15 cellular contexts compared by ENCODE assay signal in the genomic region with DNA sequence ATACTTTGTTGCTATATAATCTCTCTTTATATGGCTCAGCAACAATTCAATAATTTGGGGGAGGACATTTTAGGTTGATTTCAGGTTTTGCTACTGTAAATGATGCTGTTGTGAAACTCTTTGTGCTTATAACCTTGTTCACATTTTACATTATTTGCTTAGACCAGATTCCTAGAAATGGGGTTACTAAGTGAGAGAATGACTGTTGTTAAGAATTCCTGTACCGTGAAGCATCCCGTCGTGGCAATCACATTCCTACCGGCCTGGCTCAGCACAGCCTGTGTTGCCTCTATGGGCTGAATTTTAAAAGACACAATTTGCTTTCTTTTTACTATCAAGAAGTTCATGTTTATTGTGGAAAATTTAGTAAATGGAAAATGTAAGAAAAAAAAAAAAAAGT. TPM values are rescaled to one million over a fixed set of nuclear protein-coding genes. Genes with fewer than 3 reads are reported as not detected.
A peak's percentile ranks its signal among the peaks of the same experiment; 100 is the strongest.
DNase-seq lines count a peak whose midpoint lies in the region; ATAC-seq, FAIRE-seq and TF ChIP-seq lines count a peak whose summit lies in the region.
"Had no signal": no experiment of that assay in that cellular context is flagged by ENCODE, and none has a peak within 500 bp of the region (broad histone marks: within the 10 kb centered on the region; RNA-seq: fewer than 3 reads in every experiment).

No MANE protein-coding gene starts in this region.

- H3K9ac ChIP-seq in astrocyte (ENCODE audit: low read length): peak overlapping the region; percentile 67

- no peak overlapping the region for H2AFZ ChIP-seq in astrocyte (ENCODE audit: low read depth, low read length)

- no peaks in the 10 kb centered on the region for H3K27me3 Mint-ChIP-seq in astrocyte (ENCODE audit: low read depth, unreplicated experiment)

- H3K36me3 ChIP-seq in astrocyte (ENCODE audit: insufficient read depth, low read length): no peaks in the 10 kb centered on the region
- H3K36me3 ChIP-seq in stomach: peaks cover 0 to 68% (median 53%) of the 10 kb centered on the region in 4 donors

- intact Hi-C loops in stomach (cut with DNase I; ENCODE audit: low total_unique reads): no loop called here

- FAIRE-seq in astrocyte (lab: Jason Lieb, UNC): peak; percentile 68
- no peak for FAIRE-seq in GM12891 (lab: Jason Lieb, UNC)

- peak overlapping the region; percentile 73 for H3K4me2 ChIP-seq in astrocyte (ENCODE audit: low read length)

- H4K20me1 ChIP-seq in astrocyte (ENCODE audit: insufficient read depth, low read length): no peaks in the 10 kb centered on the region

- no peak for TF ChIP-seq EP300 in stomach (IDR thresholded peaks at IDR 0.05)

- no peak for ATAC-seq in stimulated activated naive CD8-positive, alpha-beta T cell treated with anti-CD3 and anti-CD28 coated beads, Interleukin-15, Interleukin-2, amounts not matched to agents 100 U/mL and 50 U/mL, for 24 hours

- peak overlapping the region; percentile 30 for H3K4me3 Mint-ChIP-seq in astrocyte (ENCODE audit: unreplicated experiment)

- WGBS in stomach, 5 donors: 75 to 86% (median 83%) methylated on average over 4 of the region's 4 CpGs

- peak overlapping the region; percentile 13 for H3K4me3 ChIP-seq in astrocyte (ENCODE audit: insufficient read depth, low read depth, low read length)
- no peak overlapping the region for H3K4me3 ChIP-seq in stomach

- H3K9me3 ChIP-seq in astrocyte (ENCODE audit: insufficient read depth, low read depth, low read length): no peaks in the 10 kb centered on the region
- H3K9me3 ChIP-seq in stomach: no peaks in the 10 kb centered on the region

- H3K27ac Mint-ChIP-seq in astrocyte (ENCODE audit: unreplicated experiment): peak overlapping the region; percentile 77

- H3K4me1 Mint-ChIP-seq in astrocyte (ENCODE audit: low read depth, unreplicated experiment): peaks cover 41% of the 10 kb centered on the region

- H3K36me3 Mint-ChIP-seq in astrocyte (ENCODE audit: low read depth, unreplicated experiment): peaks cover 3% of the 10 kb centered on the region

- H3K4me1 ChIP-seq in astrocyte (ENCODE audit: insufficient read depth, low read length) (peaks cover 34% of the 10 kb centered on the region), stomach (no peaks in the 10 kb centered on the region)
- H3K4me1 ChIP-seq: Caco-2 had no signal

- H3K9me3 Mint-ChIP-seq in astrocyte (ENCODE audit: unreplicated experiment): no peaks in the 10 kb centered on the region

- TF ChIP-seq POLR2A in stomach (IDR thresholded peaks at IDR 0.05): no peak
- TF ChIP-seq POLR2A in GM12891 (IDR thresholded peaks at IDR 0.05; ENCODE audit: low read depth, low read length): no peak

- H3K27me3 ChIP-seq in astrocyte (ENCODE audit: insufficient read depth, low read length) (no peaks in the 10 kb centered on the region), stomach (no peaks in the 10 kb centered on the region)

- DNase-seq in GM04504 (ENCODE audit: low read depth) (peak; percentile 71), astrocyte (ENCODE audit: low read depth) (peak; percentile 86), iris pigment epithelial cell (ENCODE audit: low read depth) (peak; percentile 95), stomach (peak; percentile 22), superior temporal gyrus (ENCODE audit: extremely low spot score) (no peak), GM12891 (ENCODE audit: insufficient read length, low spot score) (no peak), MV-4-11 (lab: John Stamatoyannopoulos, UW) (no peak)
- DNase-seq in stimulated activated naive CD8-positive, alpha-beta T cell treated with anti-CD3 and anti-CD28 coated beads, Interleukin-15, Interleukin-2, amounts not matched to agents 100 U/mL and 50 U/mL, for 24 hours: no peak
- DNase-seq: activated CD4-positive, alpha-beta T cell treated with anti-CD3 and anti-CD28 coated beads, Interleukin-2, amount 50 U/mL, for 48 hours; cortex of kidney; NCI-H1930; occipital lobe; stimulated activated CD4-positive, alpha-beta T cell treated with anti-CD3 and anti-CD28 coated beads, Interleukin-1b, Interleukin-23, amount 100 ng/mL, for 48 hours; T-helper 1 cell had no signal

- no peak for TF ChIP-seq CTCF in astrocyte (IDR thresholded peaks at IDR 0.05; ENCODE audit: insufficient read depth, low read depth, low read length)
- no peak for TF ChIP-seq CTCF in stomach (IDR thresholded peaks at IDR 0.05)

- H3K27ac ChIP-seq in astrocyte (ENCODE audit: low read depth, low read length) (peak overlapping the region; percentile 83), stomach (no peak overlapping the region)

- H3K79me2 ChIP-seq in astrocyte (ENCODE audit: insufficient read depth, low read length): no peaks in the 10 kb centered on the region

TF ChIP-seq in GM12891, 5 proteins besides CTCF, POLR2A, EP300 and RAD21:
- TF ChIP-seq POLR2AphosphoS5 (IDR thresholded peaks at IDR 0.05; ENCODE audit: low read depth, low read length) (no peak), POU2F2 (IDR thresholded peaks at IDR 0.05; ENCODE audit: low read depth, low read length) (no peak), PAX5 (IDR thresholded peaks at IDR 0.05; ENCODE audit: insufficient read depth, low read length, severe bottlenecking) (no peak), SPI1 (IDR thresholded peaks at IDR 0.05; ENCODE audit: low read depth, low read length) (no peak), TAF1 (IDR thresholded peaks at IDR 0.05; ENCODE audit: low read depth, low read length) (no peak)
TF ChIP-seq in GM12891: peak in this region for 0.

RNA-seq across cellular contexts. Expression of a gene that starts 31.4 kb away (rescaled TPM):
- total RNA-seq in astrocyte (10.2 and 10.9 TPM in 2 replicates), stomach (10 to 100 TPM in 3 of 5 donors, not detected in 2; 10.9 to 22.8 (median 21.3) TPM)
- polyA plus RNA-seq in stomach: 10 to 100 TPM; 10.9 to 18.4 (median 15.1) TPM
- polyA plus RNA-seq in GM12891 (2012; ENCODE audit: low read depth, missing spikeins): 15.3 TPM

RNA-seq across cellular contexts. Expression of a gene that starts 47.2 kb away (rescaled TPM):
- total RNA-seq in astrocyte (25.1 and 34.3 TPM in 2 replicates), stomach (100 to 1,000 TPM in 2 of 5 donors, 10 to 100 TPM in 3; 24.0 to 221 (median 40.2) TPM)
- polyA plus RNA-seq in stomach: 10 to 100 TPM; 10.3 to 13.4 (median 11.3) TPM
- polyA plus RNA-seq in GM12891 (2012; ENCODE audit: low read depth, missing spikeins): 7.9 TPM

RNA-seq across cellular contexts. Expression of a gene that starts 55.9 kb away (rescaled TPM):
- total RNA-seq in astrocyte (0.93 and 3.7 TPM in 2 replicates), stomach (100 to 1,000 TPM in 2 of 5 donors, 10 to 100 TPM in 3; 29.3 to 125 (median 80.5) TPM)
- 10 to 100 TPM; 44.0 to 56.4 (median 47.7) TPM for polyA plus RNA-seq in stomach
- 0.08 TPM for polyA plus RNA-seq in GM12891 (2012; ENCODE audit: low read depth, missing spikeins)
- total RNA-seq: Caco-2 had no signal

Comparison
In these comparisons a context has a peak if more than half of its experiments do, and no peak if none do; other contexts are left out.
1. DNase-seq: peak in GM04504 (single experiment), astrocyte (single experiment), iris pigment epithelial cell (single experiment) and stomach (single experiment); none in superior temporal gyrus (single experiment), GM12891 (single experiment), stimulated activated naive CD8-positive, alpha-beta T cell treated with anti-CD3 and anti-CD28 coated beads, Interleukin-15, Interleukin-2, amounts not matched to agents 100 U/mL and 50 U/mL, for 24 hours (single experiment) and MV-4-11 (single experiment).